In genomic region chr10:87659571-87660483, GRCh38 we compare ENCODE assay signal across 8 cellular contexts. TPM values are rescaled to one million over a fixed set of nuclear protein-coding genes. Genes with fewer than 3 reads are reported as not detected.
DNase-seq lines count a peak whose midpoint lies in the region; ATAC-seq and TF ChIP-seq lines count a peak whose summit lies in the region.

Gene PAPSS2 (plus strand): TSS chr10:87659878. CDS start chr10:87659982, 104 bp downstream.

- intact Hi-C loops in PC-3 (cut with micrococcal nuclease) (loop anchor here (2.0 to 5.0 kb wide), 2 partner anchors 35 to 62 kb away; no protein-coding TSS in a partner anchor), ascending aorta (cut with DNase I) (loop anchor here (5.0 kb wide), 5 partner anchors 42 to 123 kb away; no protein-coding TSS in a partner anchor), psoas muscle (cut with DNase I) (loop anchor here (5.0 to 10.0 kb wide), 2 partner anchors 75 to 112 kb away; no protein-coding TSS in a partner anchor)

- H3K4me3 ChIP-seq in AG09309 (ENCODE audit: control insufficient read depth, low read depth, low read length) = peak within 1 kb of the TSS; percentile 98
- peak within 1 kb of the TSS; percentile 93 for H3K4me3 ChIP-seq in PC-3 (ENCODE audit: low read length)
- peak within 1 kb of the TSS; percentile 80 to 90 for H3K4me3 ChIP-seq in ascending aorta
- peak within 1 kb of the TSS; percentile 68 to 82 for H3K4me3 ChIP-seq in right atrium auricular region
- H3K4me3 ChIP-seq in psoas muscle = peak within 1 kb of the TSS; percentile 67

- DNase-seq in AG09309 (ENCODE audit: low read depth) (no peak), PC-3 (peak; percentile 53), ascending aorta (ENCODE audit: low spot score in 2 of 2) (peak in 1 of 2 donors; percentile 74), right atrium auricular region (ENCODE audit: low spot score) (peak; percentile 65), psoas muscle (peak; percentile 56 to 70)

- POLR2A ChIA-PET in PC-3 (lab: Charles Lee; ENCODE audit: unreplicated experiment) = no interaction called here

- H3K9ac ChIP-seq in PC-3 (ENCODE audit: low read length) = peak within 1 kb of the TSS; percentile 73

- H3K27ac ChIP-seq in PC-3 (ENCODE audit: low read length) (no peak within 1 kb of the TSS), ascending aorta (peak within 1 kb of the TSS; percentile 68 to 69), right atrium auricular region (peak within 1 kb of the TSS; percentile 82 to 88), psoas muscle (peak within 1 kb of the TSS; percentile 34)

- no peaks in the 10 kb centered on the region for H3K9me2 ChIP-seq in PC-3 (replicated peaks; ENCODE audit: low read length)

- peaks cover 27% of the 10 kb centered on the region for H3K79me2 ChIP-seq in PC-3 (ENCODE audit: low read length)

- H4K20me1 ChIP-seq in PC-3 (ENCODE audit: low read length) = no peaks in the 10 kb centered on the region

- H3K9me3 ChIP-seq in PC-3 (ENCODE audit: low read length) (no peaks in the 10 kb centered on the region), ascending aorta (no peaks in the 10 kb centered on the region), right atrium auricular region (no peaks in the 10 kb centered on the region), psoas muscle (no peaks in the 10 kb centered on the region)

- WGBS in psoas muscle, 3 donors = 0 to 1% (median 1%) methylated on average over 45 to 82 of the region's 82 CpGs

- CTCF ChIA-PET in PC-3 (lab: Charles Lee) = interaction anchor here (0.6 kb wide), 1 partner anchor 55 kb away, joined by 3 read pairs; no protein-coding TSS in a partner anchor

- BruUV-seq in PC-3 (replicated peaks; lab: Mats Ljungman, UMichigan) = no TSS peak

- H3K27me3 ChIP-seq in PC-3 (ENCODE audit: low read length) (no peaks in the 10 kb centered on the region), ascending aorta (no peaks in the 10 kb centered on the region), right atrium auricular region (no peaks in the 10 kb centered on the region), psoas muscle (ENCODE audit: insufficient read depth in 3 of 3, low read length in 2 of 3) (peaks cover 0 to 28% (median 11%) of the 10 kb centered on the region in 3 donors)

- H3F3A ChIP-seq in PC-3 (ENCODE audit: low read length, unreplicated experiment) = no peaks in the 10 kb centered on the region

- peak; percentile 26 for TF ChIP-seq CTCF in AG09309 (IDR thresholded peaks at IDR 0.05; ENCODE audit: control insufficient read depth, insufficient read depth, low read depth, low read length, missing control alignments)
- TF ChIP-seq CTCF in PC-3 (conservative IDR thresholded peaks at IDR 0.05; ENCODE audit: low read depth, low read length) = no peak
- TF ChIP-seq CTCF in ascending aorta (IDR thresholded peaks at IDR 0.05) = peak in 1 of 3 experiments; percentile 25
- peak in 1 of 2 donors; percentile 22 for TF ChIP-seq CTCF in right atrium auricular region (IDR thresholded peaks at IDR 0.05)
- no peak for TF ChIP-seq CTCF in psoas muscle (IDR thresholded peaks at IDR 0.05)

- peak within 1 kb of the TSS; percentile 97 for H3K4me2 ChIP-seq in PC-3 (ENCODE audit: low read length)

- ATAC-seq in GM19324 (IDR thresholded peaks at IDR 0.05; ENCODE audit: low FRiP score, unreplicated experiment) (peak; percentile 64), PC-3 (peak; percentile 59), psoas muscle (peak; percentile 47 to 72 (median 58)), HG03469 (IDR thresholded peaks at IDR 0.05; ENCODE audit: unreplicated experiment) (no peak), GM19395 (IDR thresholded peaks at IDR 0.05; ENCODE audit: unreplicated experiment) (no peak)

- peak within 1 kb of the TSS; percentile 95 for H2AFZ ChIP-seq in PC-3 (ENCODE audit: low read length)

- H3K4me1 ChIP-seq in PC-3 (ENCODE audit: insufficient read depth, low read length) = peaks cover 31% of the 10 kb centered on the region
- H3K4me1 ChIP-seq in ascending aorta = peaks cover 0 to 7% of the 10 kb centered on the region in 2 donors
- peaks cover 0 to 20% of the 10 kb centered on the region in 2 donors for H3K4me1 ChIP-seq in right atrium auricular region
- H3K4me1 ChIP-seq in psoas muscle = no peaks in the 10 kb centered on the region

- no peaks in the 10 kb centered on the region; the same call in 1 of the 2 replicates for H3K36me3 ChIP-seq in PC-3 (ENCODE audit: low read depth, low read length)
- H3K36me3 ChIP-seq in ascending aorta = no peaks in the 10 kb centered on the region
- H3K36me3 ChIP-seq in right atrium auricular region = no peaks in the 10 kb centered on the region
- no peaks in the 10 kb centered on the region for H3K36me3 ChIP-seq in psoas muscle (ENCODE audit: insufficient read depth in 1 of 2, low read depth in 1 of 2)

RNA-seq across cellular contexts. Expression of gene PAPSS2, which starts in this region (rescaled TPM):
- total RNA-seq in PC-3 (2014; rRNA removed) (16.4 and 17.3 TPM in 2 replicates), ascending aorta (14.8 TPM), right atrium auricular region (10 to 100 TPM; 13.4 to 26.6 TPM), psoas muscle (10 to 100 TPM in 1 of 4 donors, 1 to 10 TPM in 3; 3.8 to 11.0 (median 5.2) TPM)
- polyA plus RNA-seq in psoas muscle = 1 to 10 TPM; 2.0 to 2.9 (median 2.8) TPM

Comparison
In these comparisons a context has a peak if more than half of its experiments do, and no peak if none do; other contexts are left out.
1. ATAC-seq: peak in GM19324 (single experiment), PC-3 (single experiment) and psoas muscle (4 of 4); none in HG03469 (single experiment) and GM19395 (single experiment).
2. Peak in every context shown above with its lines, with median percentiles within 50 percentile points of each other: H3K4me3 ChIP-seq.